8 cellular contexts compared by ENCODE assay signal in genomic region chr2:47906261-47907096, GRCh38. TPM values are rescaled to one million over a fixed set of nuclear protein-coding genes. Genes with fewer than 3 reads are reported as not detected.
DNase-seq lines count a peak whose midpoint lies in the region; ATAC-seq, FAIRE-seq and TF ChIP-seq lines count a peak whose summit lies in the region.

Gene FBXO11 (minus strand): TSS chr2:47906498. CDS start chr2:47905720, 778 bp downstream.

- peak within 1 kb of the TSS; percentile 76 for H3K4me2 ChIP-seq in trophoblast cell (ENCODE audit: low read length)

- TF ChIP-seq CTCF in transverse colon (IDR thresholded peaks at IDR 0.05): peak; percentile 48 to 74 (median 58)

- H3K4me3 ChIP-seq in adipocyte (ENCODE audit: low read length): peak within 1 kb of the TSS; percentile 83
- H3K4me3 ChIP-seq in trophoblast cell (ENCODE audit: low read depth, low read length): peak within 1 kb of the TSS; percentile 100
- H3K4me3 ChIP-seq in transverse colon: peak within 1 kb of the TSS; percentile 81 to 96 (median 92)

- peak within 1 kb of the TSS; percentile 98 for H4K12ac ChIP-seq in trophoblast cell (ENCODE audit: low read depth, low read length)

- H4K91ac ChIP-seq in trophoblast cell (ENCODE audit: low read depth, low read length): peak within 1 kb of the TSS; percentile 92

- H3K36me3 ChIP-seq in adipocyte (ENCODE audit: control insufficient read depth, insufficient read depth, low read length, severe bottlenecking) (no peaks in the 10 kb centered on the region), trophoblast cell (ENCODE audit: control insufficient read depth in 1 of 2, insufficient read depth in 2 of 2, low read length in 2 of 2) (no peaks in the 10 kb centered on the region), transverse colon (no peaks in the 10 kb centered on the region)

- intact Hi-C loops in cardiac septum (cut with DNase I): loop anchor here (1.0 to 10.0 kb wide), 4 partner anchors 124 to 516 kb away; partner anchors contain the start of gene MSH6
- intact Hi-C loops in transverse colon (cut with DNase I; ENCODE audit: low total_unique reads): loop anchor here (5.0 to 10.0 kb wide), 2 partner anchors 124 to 198 kb away; partner anchors contain the start of gene MSH6

- no peak within 1 kb of the TSS for H3K23ac ChIP-seq in trophoblast cell (ENCODE audit: low read length)

- peak within 1 kb of the TSS; percentile 99 for H2BK5ac ChIP-seq in trophoblast cell (ENCODE audit: low read depth, low read length, poor library complexity)

- no CpG with 5 or more reads among the region's 53 CpGs for WGBS in trophoblast cell (ENCODE audit: extremely low coverage, insufficient coverage, insufficient read length)
- 0 to 1% methylated on average over 16 to 40 of the region's 53 CpGs for WGBS in transverse colon (ENCODE audit: low coverage in 1 of 2), 2 donors

- H3K79me2 ChIP-seq in trophoblast cell (ENCODE audit: control insufficient read depth, insufficient read depth, low read length, poor library complexity): peaks cover 21% of the 10 kb centered on the region

- H3K4me1 ChIP-seq in adipocyte (ENCODE audit: control insufficient read depth, insufficient read depth, low read length): peaks cover 27% of the 10 kb centered on the region
- no peaks in the 10 kb centered on the region for H3K4me1 ChIP-seq in trophoblast cell (ENCODE audit: control insufficient read depth in 1 of 2, insufficient read depth in 2 of 2, low read length in 2 of 2)
- peaks cover 0 to 33% (median 18%) of the 10 kb centered on the region in 4 donors for H3K4me1 ChIP-seq in transverse colon

- H2BK120ac ChIP-seq in trophoblast cell (ENCODE audit: insufficient read depth, low read length, poor library complexity): peak within 1 kb of the TSS; percentile 92

- peak within 1 kb of the TSS; percentile 86 for H2AK5ac ChIP-seq in trophoblast cell (ENCODE audit: low read length)

- H3K79me1 ChIP-seq in trophoblast cell (ENCODE audit: low read length): peaks cover 22% of the 10 kb centered on the region

- no peaks in the 10 kb centered on the region for H3K9me3 ChIP-seq in adipocyte (ENCODE audit: control insufficient read depth, low read length)
- no peaks in the 10 kb centered on the region for H3K9me3 ChIP-seq in trophoblast cell (ENCODE audit: insufficient read depth, low read depth, low read length)
- no peaks in the 10 kb centered on the region for H3K9me3 ChIP-seq in transverse colon

- DNase-seq in GM12891 (ENCODE audit: insufficient read length, low spot score) (peak; percentile 75), NCI-H1436 (lab: John Stamatoyannopoulos, UW) (peak; percentile 97), T follicular helper cell (ENCODE audit: low read depth) (peak; percentile 96), adipocyte (ENCODE audit: low read depth) (peak; percentile 98), cardiac septum (ENCODE audit: low spot score) (peak; percentile 98), trophoblast cell (peak; percentile 87 to 93), transverse colon (peak; percentile 94)

- no peaks in the 10 kb centered on the region for H3K27me3 ChIP-seq in adipocyte (replicated peaks; ENCODE audit: control insufficient read depth, insufficient read depth, low read length)
- H3K27me3 ChIP-seq in trophoblast cell (ENCODE audit: insufficient read depth, low read length): no peaks in the 10 kb centered on the region
- no peaks in the 10 kb centered on the region for H3K27me3 ChIP-seq in transverse colon

- TF ChIP-seq POLR2A in GM12891 (IDR thresholded peaks at IDR 0.05; ENCODE audit: low read depth, low read length) (peak; percentile 87), transverse colon (IDR thresholded peaks at IDR 0.05) (peak; percentile 92)

- peak; percentile 86 for ATAC-seq in HG02840 (IDR thresholded peaks at IDR 0.05; ENCODE audit: low FRiP score, unreplicated experiment)

- peak; percentile 97 for FAIRE-seq in GM12891 (lab: Jason Lieb, UNC)

- H3K27ac ChIP-seq in trophoblast cell (ENCODE audit: low read depth, low read length) (peak within 1 kb of the TSS; percentile 100), transverse colon (peak within 1 kb of the TSS; percentile 99 to 100 (median 100))

- H3K4ac ChIP-seq in trophoblast cell (ENCODE audit: low read depth, low read length): peak within 1 kb of the TSS; percentile 99

- H2AFZ ChIP-seq in trophoblast cell (ENCODE audit: insufficient read depth, low read length, poor library complexity): peak within 1 kb of the TSS; percentile 93

- H3K18ac ChIP-seq in trophoblast cell (ENCODE audit: low read length): peak within 1 kb of the TSS; percentile 100

- peak within 1 kb of the TSS; percentile 87 for H3K9ac ChIP-seq in adipocyte (ENCODE audit: low read length)
- H3K9ac ChIP-seq in trophoblast cell (ENCODE audit: low read length): peak within 1 kb of the TSS; percentile 98

- TF ChIP-seq EP300 in transverse colon (IDR thresholded peaks at IDR 0.05; ENCODE audit: low read depth): no peak

- in situ Hi-C loops in transverse colon (cut with MboI; ENCODE audit: low pct_ligation_motif_present in 1 of 4, low pct_unique_long_range_greater_than_20kb in 1 of 4, low sequenced_read_pairs in 3 of 4): loop anchor here in 2 of 4 donors (10.0 kb wide), 2 partner anchors 122 to 528 kb away; partner anchors contain the start of gene MSH6 (in 1 of the 2)

- H2BK12ac ChIP-seq in trophoblast cell (ENCODE audit: low read length): no peak within 1 kb of the TSS

- H4K8ac ChIP-seq in trophoblast cell (ENCODE audit: low read depth, low read length): peak within 1 kb of the TSS; percentile 96

- H3K14ac ChIP-seq in trophoblast cell (ENCODE audit: low read length): peak within 1 kb of the TSS; percentile 96

TF ChIP-seq in GM12891, 5 proteins besides CTCF, POLR2A, EP300 and RAD21:
- TF ChIP-seq POU2F2 (IDR thresholded peaks at IDR 0.05; ENCODE audit: low read depth, low read length) (peak; percentile 53), POLR2AphosphoS5 (IDR thresholded peaks at IDR 0.05; ENCODE audit: low read depth, low read length) (peak; percentile 81), SPI1 (IDR thresholded peaks at IDR 0.05; ENCODE audit: low read depth, low read length) (peak; percentile 37), PAX5 (IDR thresholded peaks at IDR 0.05; ENCODE audit: insufficient read depth, low read length, severe bottlenecking) (no peak), TAF1 (IDR thresholded peaks at IDR 0.05; ENCODE audit: low read depth, low read length) (peak; percentile 85)

RNA-seq across cellular contexts. Expression of gene FBXO11, which starts in this region (rescaled TPM):
- polyA plus RNA-seq in GM12891 (2012; ENCODE audit: low read depth, missing spikeins): 13.7 TPM
- total RNA-seq in cardiac septum (36.8 TPM), transverse colon (10 to 100 TPM; 19.8 to 80.6 (median 49.8) TPM)
- polyA plus RNA-seq in trophoblast cell (2013): 99.7 and 107 TPM in 2 replicates

Comparison
In these comparisons a context has a peak if more than half of its experiments do, and no peak if none do; other contexts are left out.
1. Peak in every context shown above with its lines: DNase-seq, ATAC-seq, H3K4me3 ChIP-seq and H3K27ac ChIP-seq.